Comparison of ENCODE assay signal across 2 cellular contexts in the genomic region with DNA sequence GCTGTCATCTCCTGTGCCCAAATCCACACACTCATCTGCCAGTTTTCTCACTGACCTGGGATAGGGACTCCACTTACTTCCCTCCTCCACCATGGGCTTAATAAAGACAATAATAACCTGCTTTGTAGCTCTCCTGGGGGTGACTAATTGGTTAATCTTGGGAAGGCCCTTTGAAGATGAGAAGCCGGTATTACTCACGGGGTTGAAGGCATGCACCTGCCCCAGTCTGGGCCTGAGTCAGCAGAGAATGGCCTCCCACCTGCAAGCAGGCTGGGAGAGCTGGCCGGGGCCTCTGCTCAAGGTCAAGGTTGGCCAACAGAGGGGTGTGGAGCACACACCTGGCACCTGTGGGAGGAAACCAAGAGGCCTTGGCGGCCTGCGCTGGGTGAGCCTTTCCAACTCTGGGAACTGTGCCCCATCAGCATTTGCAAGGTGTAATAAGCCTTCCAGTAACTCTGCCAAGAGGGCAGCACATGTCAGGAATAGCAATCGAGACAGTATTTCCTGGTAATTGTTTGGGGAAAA.
A peak's percentile ranks its signal among the peaks of the same experiment; 100 is the strongest.
TF ChIP-seq lines count a peak whose summit lies in the region.

No MANE protein-coding gene starts in this region.

TF ChIP-seq in IMR-90, 13 proteins besides CTCF, POLR2A, EP300 and RAD21:
- TF ChIP-seq CHD1 (IDR thresholded peaks at IDR 0.05; ENCODE audit: low read depth, low read length) (no peak), RFX5 (IDR thresholded peaks at IDR 0.05; ENCODE audit: low read depth, low read length) (no peak), MAFK (IDR thresholded peaks at IDR 0.05; ENCODE audit: low read depth, low read length) (peak; percentile 17; the same call in 1 of the 2 replicates), RCOR1 (IDR thresholded peaks at IDR 0.05; ENCODE audit: insufficient replicate concordance, low read length) (peak; percentile 74), SMC3 (IDR thresholded peaks at IDR 0.05; ENCODE audit: low read depth, low read length) (no peak), FOS (IDR thresholded peaks at IDR 0.05; ENCODE audit: low read depth, low read length) (no peak), MXI1 (IDR thresholded peaks at IDR 0.05; ENCODE audit: borderline replicate concordance, low read depth, low read length) (no peak), BHLHE40 (IDR thresholded peaks at IDR 0.05; ENCODE audit: low read depth, low read length) (no peak), NFE2L2 (IDR thresholded peaks at IDR 0.05; ENCODE audit: low read depth, low read length) (no peak)

TF ChIP-seq in GM12878, 131 proteins besides CTCF, POLR2A, EP300 and RAD21 (continues in another document):
- no peak for TF ChIP-seq GABPA (IDR thresholded peaks at IDR 0.05; ENCODE audit: low read depth)
- no peak for TF ChIP-seq RELA (IDR thresholded peaks at IDR 0.05; ENCODE audit: borderline replicate concordance, partially characterized antibody)
- no peak for TF ChIP-seq SP1 (IDR thresholded peaks at IDR 0.05; ENCODE audit: low read depth, low read length)
- no peak for TF ChIP-seq MYB (IDR thresholded peaks at IDR 0.05; ENCODE audit: borderline replicate concordance, low read depth, low read length)
- no peak; the same call in 1 of the 2 replicates for TF ChIP-seq SPI1 (IDR thresholded peaks at IDR 0.05; ENCODE audit: borderline replicate concordance, insufficient read depth, low read depth, low read length)
- TF ChIP-seq SIN3A (IDR thresholded peaks at IDR 0.05; ENCODE audit: low read depth, low read length): no peak
- TF ChIP-seq MXI1 (IDR thresholded peaks at IDR 0.05; ENCODE audit: low read depth, low read length): no peak
- TF ChIP-seq HCFC1 (IDR thresholded peaks at IDR 0.05; ENCODE audit: low read length): no peak
- TF ChIP-seq RFX5 (IDR thresholded peaks at IDR 0.05; ENCODE audit: low read depth, low read length): no peak
- TF ChIP-seq DPF2 (IDR thresholded peaks at IDR 0.05): peak; percentile 74; the same call in 1 of the 2 replicates
- TF ChIP-seq NRF1 (conservative IDR thresholded peaks at IDR 0.05; ENCODE audit: low read depth, low read length): no peak
- no peak for TF ChIP-seq ZNF207 (IDR thresholded peaks at IDR 0.05; ENCODE audit: borderline replicate concordance)
- no peak for TF ChIP-seq CHD1 (IDR thresholded peaks at IDR 0.05; ENCODE audit: low read depth, low read length)
- peak; percentile 96 for TF ChIP-seq TCF3 (IDR thresholded peaks at IDR 0.05; ENCODE audit: borderline replicate concordance, insufficient read depth, low read depth, low read length)
- no peak for TF ChIP-seq KLF5 (IDR thresholded peaks at IDR 0.05; ENCODE audit: partially characterized antibody)
- TF ChIP-seq ZSCAN29 (IDR thresholded peaks at IDR 0.05): no peak
- TF ChIP-seq, protein P1, sequence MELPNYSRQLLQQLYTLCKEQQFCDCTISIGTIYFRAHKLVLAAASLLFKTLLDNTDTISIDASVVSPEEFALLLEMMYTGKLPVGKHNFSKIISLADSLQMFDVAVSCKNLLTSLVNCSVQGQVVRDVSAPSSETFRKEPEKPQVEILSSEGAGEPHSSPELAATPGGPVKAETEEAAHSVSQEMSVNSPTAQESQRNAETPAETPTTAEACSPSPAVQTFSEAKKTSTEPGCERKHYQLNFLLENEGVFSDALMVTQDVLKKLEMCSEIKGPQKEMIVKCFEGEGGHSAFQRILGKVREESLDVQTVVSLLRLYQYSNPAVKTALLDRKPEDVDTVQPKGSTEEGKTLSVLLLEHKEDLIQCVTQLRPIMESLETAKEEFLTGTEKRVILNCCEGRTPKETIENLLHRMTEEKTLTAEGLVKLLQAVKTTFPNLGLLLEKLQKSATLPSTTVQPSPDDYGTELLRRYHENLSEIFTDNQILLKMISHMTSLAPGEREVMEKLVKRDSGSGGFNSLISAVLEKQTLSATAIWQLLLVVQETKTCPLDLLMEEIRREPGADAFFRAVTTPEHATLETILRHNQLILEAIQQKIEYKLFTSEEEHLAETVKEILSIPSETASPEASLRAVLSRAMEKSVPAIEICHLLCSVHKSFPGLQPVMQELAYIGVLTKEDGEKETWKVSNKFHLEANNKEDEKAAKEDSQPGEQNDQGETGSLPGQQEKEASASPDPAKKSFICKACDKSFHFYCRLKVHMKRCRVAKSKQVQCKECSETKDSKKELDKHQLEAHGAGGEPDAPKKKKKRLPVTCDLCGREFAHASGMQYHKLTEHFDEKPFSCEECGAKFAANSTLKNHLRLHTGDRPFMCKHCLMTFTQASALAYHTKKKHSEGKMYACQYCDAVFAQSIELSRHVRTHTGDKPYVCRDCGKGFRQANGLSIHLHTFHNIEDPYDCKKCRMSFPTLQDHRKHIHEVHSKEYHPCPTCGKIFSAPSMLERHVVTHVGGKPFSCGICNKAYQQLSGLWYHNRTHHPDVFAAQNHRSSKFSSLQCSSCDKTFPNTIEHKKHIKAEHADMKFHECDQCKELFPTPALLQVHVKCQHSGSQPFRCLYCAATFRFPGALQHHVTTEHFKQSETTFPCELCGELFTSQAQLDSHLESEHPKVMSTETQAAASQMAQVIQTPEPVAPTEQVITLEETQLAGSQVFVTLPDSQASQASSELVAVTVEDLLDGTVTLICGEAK (IDR thresholded peaks at IDR 0.05; ENCODE audit: borderline replicate concordance): no peak
- TF ChIP-seq, protein P2, sequence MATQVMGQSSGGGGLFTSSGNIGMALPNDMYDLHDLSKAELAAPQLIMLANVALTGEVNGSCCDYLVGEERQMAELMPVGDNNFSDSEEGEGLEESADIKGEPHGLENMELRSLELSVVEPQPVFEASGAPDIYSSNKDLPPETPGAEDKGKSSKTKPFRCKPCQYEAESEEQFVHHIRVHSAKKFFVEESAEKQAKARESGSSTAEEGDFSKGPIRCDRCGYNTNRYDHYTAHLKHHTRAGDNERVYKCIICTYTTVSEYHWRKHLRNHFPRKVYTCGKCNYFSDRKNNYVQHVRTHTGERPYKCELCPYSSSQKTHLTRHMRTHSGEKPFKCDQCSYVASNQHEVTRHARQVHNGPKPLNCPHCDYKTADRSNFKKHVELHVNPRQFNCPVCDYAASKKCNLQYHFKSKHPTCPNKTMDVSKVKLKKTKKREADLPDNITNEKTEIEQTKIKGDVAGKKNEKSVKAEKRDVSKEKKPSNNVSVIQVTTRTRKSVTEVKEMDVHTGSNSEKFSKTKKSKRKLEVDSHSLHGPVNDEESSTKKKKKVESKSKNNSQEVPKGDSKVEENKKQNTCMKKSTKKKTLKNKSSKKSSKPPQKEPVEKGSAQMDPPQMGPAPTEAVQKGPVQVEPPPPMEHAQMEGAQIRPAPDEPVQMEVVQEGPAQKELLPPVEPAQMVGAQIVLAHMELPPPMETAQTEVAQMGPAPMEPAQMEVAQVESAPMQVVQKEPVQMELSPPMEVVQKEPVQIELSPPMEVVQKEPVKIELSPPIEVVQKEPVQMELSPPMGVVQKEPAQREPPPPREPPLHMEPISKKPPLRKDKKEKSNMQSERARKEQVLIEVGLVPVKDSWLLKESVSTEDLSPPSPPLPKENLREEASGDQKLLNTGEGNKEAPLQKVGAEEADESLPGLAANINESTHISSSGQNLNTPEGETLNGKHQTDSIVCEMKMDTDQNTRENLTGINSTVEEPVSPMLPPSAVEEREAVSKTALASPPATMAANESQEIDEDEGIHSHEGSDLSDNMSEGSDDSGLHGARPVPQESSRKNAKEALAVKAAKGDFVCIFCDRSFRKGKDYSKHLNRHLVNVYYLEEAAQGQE (IDR thresholded peaks at IDR 0.05; ENCODE audit: low read depth, low read length): no peak
- no peak for TF ChIP-seq FOXK2 (IDR thresholded peaks at IDR 0.05)
- peak; percentile 81 for TF ChIP-seq YY1 (IDR thresholded peaks at IDR 0.05; ENCODE audit: low read depth, low read length)
- TF ChIP-seq SREBF2 (IDR thresholded peaks at IDR 0.05; ENCODE audit: low read length): no peak
- no peak for TF ChIP-seq STAT1 (conservative IDR thresholded peaks at IDR 0.05)
- TF ChIP-seq NBN (IDR thresholded peaks at IDR 0.05): no peak
- TF ChIP-seq SREBF1 (IDR thresholded peaks at IDR 0.05; ENCODE audit: low read length): no peak
- TF ChIP-seq HDAC2 (IDR thresholded peaks at IDR 0.05): no peak
- peak; percentile 89 for TF ChIP-seq IKZF1 (conservative IDR thresholded peaks at IDR 0.05)
- TF ChIP-seq PAX8 (IDR thresholded peaks at IDR 0.05): no peak
- TF ChIP-seq MYC (IDR thresholded peaks at IDR 0.05; ENCODE audit: insufficient read depth, insufficient read length, insufficient replicate concordance, low read length, severe bottlenecking): no peak
- TF ChIP-seq, protein P3, sequence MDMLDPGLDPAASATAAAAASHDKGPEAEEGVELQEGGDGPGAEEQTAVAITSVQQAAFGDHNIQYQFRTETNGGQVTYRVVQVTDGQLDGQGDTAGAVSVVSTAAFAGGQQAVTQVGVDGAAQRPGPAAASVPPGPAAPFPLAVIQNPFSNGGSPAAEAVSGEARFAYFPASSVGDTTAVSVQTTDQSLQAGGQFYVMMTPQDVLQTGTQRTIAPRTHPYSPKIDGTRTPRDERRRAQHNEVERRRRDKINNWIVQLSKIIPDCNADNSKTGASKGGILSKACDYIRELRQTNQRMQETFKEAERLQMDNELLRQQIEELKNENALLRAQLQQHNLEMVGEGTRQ (IDR thresholded peaks at IDR 0.05; ENCODE audit: borderline replicate concordance, low read depth, low read length): no peak
- 0 out of 2 replicates have a peak, but pooled peaks have one; percentile 13 for TF ChIP-seq ESRRA (IDR thresholded peaks at IDR 0.05; ENCODE audit: low read length)
- TF ChIP-seq, protein P4, sequence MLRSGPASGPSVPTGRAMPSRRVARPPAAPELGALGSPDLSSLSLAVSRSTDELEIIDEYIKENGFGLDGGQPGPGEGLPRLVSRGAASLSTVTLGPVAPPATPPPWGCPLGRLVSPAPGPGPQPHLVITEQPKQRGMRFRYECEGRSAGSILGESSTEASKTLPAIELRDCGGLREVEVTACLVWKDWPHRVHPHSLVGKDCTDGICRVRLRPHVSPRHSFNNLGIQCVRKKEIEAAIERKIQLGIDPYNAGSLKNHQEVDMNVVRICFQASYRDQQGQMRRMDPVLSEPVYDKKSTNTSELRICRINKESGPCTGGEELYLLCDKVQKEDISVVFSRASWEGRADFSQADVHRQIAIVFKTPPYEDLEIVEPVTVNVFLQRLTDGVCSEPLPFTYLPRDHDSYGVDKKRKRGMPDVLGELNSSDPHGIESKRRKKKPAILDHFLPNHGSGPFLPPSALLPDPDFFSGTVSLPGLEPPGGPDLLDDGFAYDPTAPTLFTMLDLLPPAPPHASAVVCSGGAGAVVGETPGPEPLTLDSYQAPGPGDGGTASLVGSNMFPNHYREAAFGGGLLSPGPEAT (IDR thresholded peaks at IDR 0.05; ENCODE audit: low read depth): peak; percentile 59
- TF ChIP-seq SMC3 (IDR thresholded peaks at IDR 0.05; ENCODE audit: borderline replicate concordance, low read length): no peak
- peak; percentile 34; the same call in 1 of the 2 replicates for TF ChIP-seq CHD2 (IDR thresholded peaks at IDR 0.05; ENCODE audit: borderline replicate concordance, low read depth, low read length)
- TF ChIP-seq FOS (IDR thresholded peaks at IDR 0.05; ENCODE audit: borderline replicate concordance, extremely low read depth, insufficient read length): no peak
- TF ChIP-seq, protein P5, sequence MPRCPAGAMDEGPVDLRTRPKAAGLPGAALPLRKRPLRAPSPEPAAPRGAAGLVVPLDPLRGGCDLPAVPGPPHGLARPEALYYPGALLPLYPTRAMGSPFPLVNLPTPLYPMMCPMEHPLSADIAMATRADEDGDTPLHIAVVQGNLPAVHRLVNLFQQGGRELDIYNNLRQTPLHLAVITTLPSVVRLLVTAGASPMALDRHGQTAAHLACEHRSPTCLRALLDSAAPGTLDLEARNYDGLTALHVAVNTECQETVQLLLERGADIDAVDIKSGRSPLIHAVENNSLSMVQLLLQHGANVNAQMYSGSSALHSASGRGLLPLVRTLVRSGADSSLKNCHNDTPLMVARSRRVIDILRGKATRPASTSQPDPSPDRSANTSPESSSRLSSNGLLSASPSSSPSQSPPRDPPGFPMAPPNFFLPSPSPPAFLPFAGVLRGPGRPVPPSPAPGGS (IDR thresholded peaks at IDR 0.05; ENCODE audit: borderline replicate concordance, insufficient read depth, low read depth, low read length, poor library complexity, severe bottlenecking): peak; percentile 63
- 0 out of 2 replicates have a peak, but pooled peaks have one; percentile 47 for TF ChIP-seq IRF4 (IDR thresholded peaks at IDR 0.05; ENCODE audit: low read depth, low read length)
- peak; percentile 89 to 94 for TF ChIP-seq IKZF2 (IDR thresholded peaks at IDR 0.05)
- no peak; the same call in 1 of the 2 replicates for TF ChIP-seq CHD4 (IDR thresholded peaks at IDR 0.05)
- TF ChIP-seq SMAD5 (IDR thresholded peaks at IDR 0.05; ENCODE audit: low read depth): no peak
- TF ChIP-seq SMAD1 (IDR thresholded peaks at IDR 0.05; ENCODE audit: low read depth, partially characterized antibody): no peak
- TF ChIP-seq, protein P6, sequence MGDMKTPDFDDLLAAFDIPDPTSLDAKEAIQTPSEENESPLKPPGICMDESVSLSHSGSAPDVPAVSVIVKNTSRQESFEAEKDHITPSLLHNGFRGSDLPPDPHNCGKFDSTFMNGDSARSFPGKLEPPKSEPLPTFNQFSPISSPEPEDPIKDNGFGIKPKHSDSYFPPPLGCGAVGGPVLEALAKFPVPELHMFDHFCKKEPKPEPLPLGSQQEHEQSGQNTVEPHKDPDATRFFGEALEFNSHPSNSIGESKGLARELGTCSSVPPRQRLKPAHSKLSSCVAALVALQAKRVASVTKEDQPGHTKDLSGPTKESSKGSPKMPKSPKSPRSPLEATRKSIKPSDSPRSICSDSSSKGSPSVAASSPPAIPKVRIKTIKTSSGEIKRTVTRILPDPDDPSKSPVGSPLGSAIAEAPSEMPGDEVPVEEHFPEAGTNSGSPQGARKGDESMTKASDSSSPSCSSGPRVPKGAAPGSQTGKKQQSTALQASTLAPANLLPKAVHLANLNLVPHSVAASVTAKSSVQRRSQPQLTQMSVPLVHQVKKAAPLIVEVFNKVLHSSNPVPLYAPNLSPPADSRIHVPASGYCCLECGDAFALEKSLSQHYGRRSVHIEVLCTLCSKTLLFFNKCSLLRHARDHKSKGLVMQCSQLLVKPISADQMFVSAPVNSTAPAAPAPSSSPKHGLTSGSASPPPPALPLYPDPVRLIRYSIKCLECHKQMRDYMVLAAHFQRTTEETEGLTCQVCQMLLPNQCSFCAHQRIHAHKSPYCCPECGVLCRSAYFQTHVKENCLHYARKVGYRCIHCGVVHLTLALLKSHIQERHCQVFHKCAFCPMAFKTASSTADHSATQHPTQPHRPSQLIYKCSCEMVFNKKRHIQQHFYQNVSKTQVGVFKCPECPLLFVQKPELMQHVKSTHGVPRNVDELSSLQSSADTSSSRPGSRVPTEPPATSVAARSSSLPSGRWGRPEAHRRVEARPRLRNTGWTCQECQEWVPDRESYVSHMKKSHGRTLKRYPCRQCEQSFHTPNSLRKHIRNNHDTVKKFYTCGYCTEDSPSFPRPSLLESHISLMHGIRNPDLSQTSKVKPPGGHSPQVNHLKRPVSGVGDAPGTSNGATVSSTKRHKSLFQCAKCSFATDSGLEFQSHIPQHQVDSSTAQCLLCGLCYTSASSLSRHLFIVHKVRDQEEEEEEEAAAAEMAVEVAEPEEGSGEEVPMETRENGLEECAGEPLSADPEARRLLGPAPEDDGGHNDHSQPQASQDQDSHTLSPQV (IDR thresholded peaks at IDR 0.05): no peak
- no peak for TF ChIP-seq SIX5 (IDR thresholded peaks at IDR 0.05; ENCODE audit: low read depth, low read length, severe bottlenecking)
- no peak for TF ChIP-seq KAT2A (conservative IDR thresholded peaks at IDR 0.05; ENCODE audit: control insufficient read depth, low read depth, low read length)
- no peak for TF ChIP-seq LARP7 (IDR thresholded peaks at IDR 0.05)
- no peak for TF ChIP-seq PAX5 (IDR thresholded peaks at IDR 0.05; ENCODE audit: borderline replicate concordance, low read depth, low read length)
- peak; percentile 88 for TF ChIP-seq MTA2 (IDR thresholded peaks at IDR 0.05; ENCODE audit: low read depth)
- TF ChIP-seq TCF12 (IDR thresholded peaks at IDR 0.05; ENCODE audit: low read depth, low read length): peak; percentile 97
- TF ChIP-seq EGR1 (IDR thresholded peaks at IDR 0.05; ENCODE audit: borderline replicate concordance in 1 of 2, low read depth in 2 of 2, low read length in 2 of 2): no peak
- peak; percentile 77; the same call in 1 of the 2 replicates for TF ChIP-seq NR2F1 (conservative IDR thresholded peaks at IDR 0.05)
